ENCODE assay signal across 21 cellular contexts in the genomic region with DNA sequence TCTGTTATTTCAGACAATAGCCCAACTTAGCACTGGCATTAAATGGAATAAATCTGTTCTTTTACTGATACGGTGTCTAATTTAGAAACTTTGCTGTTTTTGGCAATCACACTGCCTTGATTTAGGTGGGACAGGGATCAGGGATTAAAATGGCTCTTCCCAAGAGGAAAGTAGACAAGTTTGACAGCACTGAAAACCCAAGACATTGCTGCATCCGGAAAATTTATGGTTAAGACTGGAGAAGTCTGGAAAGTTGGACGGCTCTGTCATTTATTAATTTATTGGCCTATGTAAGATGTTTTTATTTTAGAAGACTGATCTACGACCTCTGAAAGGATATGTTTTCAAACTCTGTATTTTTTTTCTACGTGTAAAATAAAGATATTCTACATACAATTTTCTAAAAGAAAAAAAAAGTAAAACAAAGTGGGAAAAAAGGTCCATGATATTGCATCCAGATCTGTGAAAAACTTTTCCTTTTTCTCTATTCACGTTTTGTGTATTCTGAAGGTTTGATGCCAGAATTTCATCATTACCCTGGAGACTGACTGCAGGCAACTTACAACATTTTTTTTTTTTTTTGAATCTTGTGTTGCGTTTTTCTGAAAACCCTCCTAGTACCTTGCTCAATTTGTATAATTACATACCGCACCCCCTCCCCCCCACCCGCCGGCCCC. TPM values are rescaled to one million over a fixed set of nuclear protein-coding genes. Genes with fewer than 3 reads are reported as not detected.
DNase-seq lines count a peak whose midpoint lies in the region; ATAC-seq and TF ChIP-seq lines count a peak whose summit lies in the region.
"Had no signal": no experiment of that assay in that cellular context is flagged by ENCODE, and none has a peak within 500 bp of the region (broad histone marks: within the 10 kb centered on the region; RNA-seq: fewer than 3 reads in every experiment).

No MANE protein-coding gene starts in this region.

- H3K9me3 ChIP-seq in adipocyte (ENCODE audit: control insufficient read depth, low read length) (no peaks in the 10 kb centered on the region), gastrocnemius medialis (no peaks in the 10 kb centered on the region), body of pancreas (no peaks in the 10 kb centered on the region)
- H3K9me3 ChIP-seq: BLaER1, HAP-1, tibial nerve had no signal

- TF ChIP-seq CTCF in fibroblast of pulmonary artery (IDR thresholded peaks at IDR 0.05; ENCODE audit: low read length, missing control alignments) (no peak), gastrocnemius medialis (IDR thresholded peaks at IDR 0.05 in 4 of 5, conservative IDR thresholded peaks at IDR 0.05 in 1 of 5) (no peak), body of pancreas (IDR thresholded peaks at IDR 0.05) (no peak)

- H3K4me3 ChIP-seq in adipocyte (ENCODE audit: low read length): peak overlapping the region; percentile 27
- no peak overlapping the region for H3K4me3 ChIP-seq in fibroblast of pulmonary artery (replicated peaks; ENCODE audit: low read depth, low read length)
- no peak overlapping the region for H3K4me3 ChIP-seq in gastrocnemius medialis
- no peak overlapping the region for H3K4me3 ChIP-seq in body of pancreas
- H3K4me3 ChIP-seq: BLaER1, cardiac muscle cell, HAP-1, tibial nerve had no signal

- ATAC-seq in gastrocnemius medialis (peak; percentile 27 to 33), GM21360 (IDR thresholded peaks at IDR 0.05; ENCODE audit: unreplicated experiment) (no peak), body of pancreas (no peak)
- ATAC-seq: left colon; Panc1; stimulated activated naive CD8-positive, alpha-beta T cell treated with anti-CD3 and anti-CD28 coated beads, Interleukin-15, amount 100 ng/mL, for 72 hours had no signal

- in situ Hi-C loops in gastrocnemius medialis (cut with MboI; ENCODE audit: low sequenced_read_pairs in 4 of 4): no loop called here
- in situ Hi-C loops in ACHN (cut with HindIII; ENCODE audit: low pct_ligation_motif_present, low pct_unique_long_range_greater_than_20kb, low sequenced_read_pairs): no loop called here

- intact Hi-C loops in gastrocnemius medialis (cut with DNase I; ENCODE audit: low total_unique reads): no loop called here
- intact Hi-C loops in body of pancreas (cut with DNase I): no loop called here

- H3K9ac ChIP-seq in adipocyte (ENCODE audit: low read length): no peak overlapping the region
- H3K9ac ChIP-seq: BLaER1 had no signal

- no peaks in the 10 kb centered on the region for H3K27me3 ChIP-seq in adipocyte (replicated peaks; ENCODE audit: control insufficient read depth, insufficient read depth, low read length)
- H3K27me3 ChIP-seq in gastrocnemius medialis: no peaks in the 10 kb centered on the region
- no peaks in the 10 kb centered on the region for H3K27me3 ChIP-seq in body of pancreas
- H3K27me3 ChIP-seq: BLaER1, cardiac muscle cell, tibial nerve had no signal

- DNase-seq in GM03348 (ENCODE audit: low spot score): peak; percentile 42
- DNase-seq in adipocyte (ENCODE audit: low read depth): no peak
- DNase-seq in fibroblast of pulmonary artery (ENCODE audit: low read depth): peak; percentile 44
- DNase-seq in gastrocnemius medialis: no peak
- DNase-seq in ACHN: no peak
- no peak for DNase-seq in SW480 (ENCODE audit: low spot score)
- no peak for DNase-seq in body of pancreas
- DNase-seq: activated CD4-positive, alpha-beta T cell treated with anti-CD3 and anti-CD28 coated beads for 4 hours; activated CD8-positive, alpha-beta memory T cell treated with anti-CD3 and anti-CD28 coated beads for 24 hours; activated T-cell treated with anti-CD3 and anti-CD28 coated beads for 4 hours; immature natural killer cell; left colon; NCI-H1092; NCI-H1694; stimulated activated naive CD8-positive, alpha-beta T cell treated with anti-CD3 and anti-CD28 coated beads, Interleukin-15, amount 100 ng/mL, for 72 hours had no signal

- H3K36me3 ChIP-seq in adipocyte (ENCODE audit: control insufficient read depth, insufficient read depth, low read length, severe bottlenecking): no peaks in the 10 kb centered on the region
- H3K36me3 ChIP-seq in gastrocnemius medialis: no peaks in the 10 kb centered on the region
- H3K36me3 ChIP-seq in body of pancreas (replicated peaks in 1 of 2; ENCODE audit: insufficient read depth in 1 of 2, low read depth in 2 of 2): no peaks in the 10 kb centered on the region
- H3K36me3 ChIP-seq: BLaER1, cardiac muscle cell, HAP-1, tibial nerve had no signal

- no peak overlapping the region for H3K27ac ChIP-seq in gastrocnemius medialis
- H3K27ac ChIP-seq in body of pancreas: no peak overlapping the region
- H3K27ac ChIP-seq: BLaER1, cardiac muscle cell, tibial nerve had no signal

- TF ChIP-seq POLR2A in gastrocnemius medialis (IDR thresholded peaks at IDR 0.05) (no peak), body of pancreas (IDR thresholded peaks at IDR 0.05) (no peak)

- H3K4me1 ChIP-seq in adipocyte (ENCODE audit: control insufficient read depth, insufficient read depth, low read length) (peaks cover 24% of the 10 kb centered on the region), gastrocnemius medialis (no peaks in the 10 kb centered on the region), body of pancreas (no peaks in the 10 kb centered on the region)
- H3K4me1 ChIP-seq: BLaER1 had no signal

- 56 to 58% methylated on average over 10 of the region's 10 CpGs for WGBS in body of pancreas, 2 donors

RNA-seq across cellular contexts. Expression of gene PRDM6, which starts 35.6 kb away (rescaled TPM):
- total RNA-seq in gastrocnemius medialis: under 1 TPM; 0.02 to 0.61 (median 0.14) TPM
- 10 to 100 TPM in 1 of 2 donors, under 1 TPM in 1; 0.33 to 14.8 TPM for total RNA-seq in body of pancreas

Comparison
In these comparisons a context has a peak if more than half of its experiments do, and no peak if none do; other contexts are left out.
1. DNase-seq: peak in GM03348 (single experiment) and fibroblast of pulmonary artery (single experiment); none in adipocyte (single experiment), gastrocnemius medialis (0 of 2), ACHN (single experiment), SW480 (single experiment) and body of pancreas (0 of 4).
2. ATAC-seq: peak in gastrocnemius medialis (2 of 2); none in GM21360 (single experiment) and body of pancreas (single experiment).